In the genomic region with DNA sequence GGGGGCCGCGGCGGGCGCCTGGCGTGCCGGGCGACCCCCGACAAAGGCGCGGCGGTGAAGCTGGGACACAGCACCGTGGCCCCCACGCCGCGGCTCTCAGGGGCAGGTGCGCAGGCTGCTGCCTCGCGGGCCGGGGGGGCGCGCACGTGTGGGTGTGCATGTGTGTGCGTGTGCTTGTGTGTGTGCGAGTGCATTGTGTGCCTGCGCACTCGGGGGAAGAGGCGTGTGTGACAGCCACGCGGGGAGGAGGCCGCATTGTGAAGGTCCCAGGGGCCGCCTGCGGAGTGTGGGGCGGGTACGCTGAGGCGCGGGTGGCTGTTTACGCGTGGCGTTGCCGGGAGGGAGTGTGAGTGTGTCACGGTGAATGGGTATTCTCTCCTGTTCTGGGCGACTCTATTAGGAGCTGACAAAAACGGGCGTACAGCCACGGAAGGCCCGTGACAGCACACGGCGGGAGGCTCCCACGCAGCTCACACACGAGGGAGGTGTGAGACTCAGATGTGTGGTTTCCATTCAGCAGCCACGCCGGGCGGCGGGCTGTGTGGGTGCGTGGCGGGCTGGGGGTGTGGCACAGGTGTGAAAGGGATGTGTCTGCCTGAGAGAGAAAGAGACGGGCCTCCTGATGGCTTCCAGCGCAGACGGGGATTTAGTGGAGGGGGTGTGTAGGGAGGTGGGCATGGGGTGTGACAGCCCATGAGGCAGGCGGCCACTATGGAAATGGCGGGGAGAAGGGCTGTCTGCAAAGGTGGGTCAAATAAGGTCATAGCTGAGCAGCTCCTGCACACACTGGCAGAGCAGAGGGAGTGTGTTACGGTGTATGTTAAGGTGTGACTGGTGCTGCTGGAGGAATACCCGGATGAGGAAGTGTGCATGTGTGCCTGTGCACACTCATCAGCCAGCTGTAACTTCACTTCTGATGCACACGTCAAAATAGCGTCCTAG, we compare ENCODE assay signal across 1 cellular context.
TF ChIP-seq lines count a peak whose summit lies in the region.

No MANE protein-coding gene starts in this region.

TF ChIP-seq in GM12878, 131 proteins besides CTCF, POLR2A, EP300 and RAD21:
- TF ChIP-seq BHLHE40 (IDR thresholded peaks at IDR 0.05; ENCODE audit: borderline replicate concordance in 1 of 2, low read depth in 2 of 2, low read length in 1 of 2) (peak in 1 of 2 experiments; percentile 23; a peak in 2 of 4 replicates), ETV6 (conservative IDR thresholded peaks at IDR 0.05 in 1 of 2, IDR thresholded peaks at IDR 0.05 in 1 of 2; ENCODE audit: borderline replicate concordance in 1 of 2, low read depth in 1 of 2) (no peak), WRNIP1 (IDR thresholded peaks at IDR 0.05; ENCODE audit: borderline replicate concordance, low read depth, low read length) (no peak), SIN3A (IDR thresholded peaks at IDR 0.05; ENCODE audit: low read depth, low read length) (no peak), YY1 (IDR thresholded peaks at IDR 0.05; ENCODE audit: low read depth, low read length) (no peak), SMARCA5 (IDR thresholded peaks at IDR 0.05) (no peak), TBL1XR1 (IDR thresholded peaks at IDR 0.05; ENCODE audit: low read depth, low read length) (no peak), HCFC1 (IDR thresholded peaks at IDR 0.05; ENCODE audit: low read length) (no peak), GABPA (IDR thresholded peaks at IDR 0.05; ENCODE audit: low read depth) (no peak), SPI1 (IDR thresholded peaks at IDR 0.05; ENCODE audit: borderline replicate concordance, insufficient read depth, low read depth, low read length) (peak; percentile 81; the same call in 1 of the 2 replicates)
- TF ChIP-seq, protein P1, sequence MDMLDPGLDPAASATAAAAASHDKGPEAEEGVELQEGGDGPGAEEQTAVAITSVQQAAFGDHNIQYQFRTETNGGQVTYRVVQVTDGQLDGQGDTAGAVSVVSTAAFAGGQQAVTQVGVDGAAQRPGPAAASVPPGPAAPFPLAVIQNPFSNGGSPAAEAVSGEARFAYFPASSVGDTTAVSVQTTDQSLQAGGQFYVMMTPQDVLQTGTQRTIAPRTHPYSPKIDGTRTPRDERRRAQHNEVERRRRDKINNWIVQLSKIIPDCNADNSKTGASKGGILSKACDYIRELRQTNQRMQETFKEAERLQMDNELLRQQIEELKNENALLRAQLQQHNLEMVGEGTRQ (IDR thresholded peaks at IDR 0.05; ENCODE audit: borderline replicate concordance, low read depth, low read length), result no peak
- TF ChIP-seq, protein P2, sequence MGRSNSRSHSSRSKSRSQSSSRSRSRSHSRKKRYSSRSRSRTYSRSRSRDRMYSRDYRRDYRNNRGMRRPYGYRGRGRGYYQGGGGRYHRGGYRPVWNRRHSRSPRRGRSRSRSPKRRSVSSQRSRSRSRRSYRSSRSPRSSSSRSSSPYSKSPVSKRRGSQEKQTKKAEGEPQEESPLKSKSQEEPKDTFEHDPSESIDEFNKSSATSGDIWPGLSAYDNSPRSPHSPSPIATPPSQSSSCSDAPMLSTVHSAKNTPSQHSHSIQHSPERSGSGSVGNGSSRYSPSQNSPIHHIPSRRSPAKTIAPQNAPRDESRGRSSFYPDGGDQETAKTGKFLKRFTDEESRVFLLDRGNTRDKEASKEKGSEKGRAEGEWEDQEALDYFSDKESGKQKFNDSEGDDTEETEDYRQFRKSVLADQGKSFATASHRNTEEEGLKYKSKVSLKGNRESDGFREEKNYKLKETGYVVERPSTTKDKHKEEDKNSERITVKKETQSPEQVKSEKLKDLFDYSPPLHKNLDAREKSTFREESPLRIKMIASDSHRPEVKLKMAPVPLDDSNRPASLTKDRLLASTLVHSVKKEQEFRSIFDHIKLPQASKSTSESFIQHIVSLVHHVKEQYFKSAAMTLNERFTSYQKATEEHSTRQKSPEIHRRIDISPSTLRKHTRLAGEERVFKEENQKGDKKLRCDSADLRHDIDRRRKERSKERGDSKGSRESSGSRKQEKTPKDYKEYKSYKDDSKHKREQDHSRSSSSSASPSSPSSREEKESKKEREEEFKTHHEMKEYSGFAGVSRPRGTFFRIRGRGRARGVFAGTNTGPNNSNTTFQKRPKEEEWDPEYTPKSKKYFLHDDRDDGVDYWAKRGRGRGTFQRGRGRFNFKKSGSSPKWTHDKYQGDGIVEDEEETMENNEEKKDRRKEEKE (IDR thresholded peaks at IDR 0.05), result no peak
TF ChIP-seq in GM12878: peak in this region for 2.
